ENCODE assay signal across 9 cellular contexts in the genomic region with DNA sequence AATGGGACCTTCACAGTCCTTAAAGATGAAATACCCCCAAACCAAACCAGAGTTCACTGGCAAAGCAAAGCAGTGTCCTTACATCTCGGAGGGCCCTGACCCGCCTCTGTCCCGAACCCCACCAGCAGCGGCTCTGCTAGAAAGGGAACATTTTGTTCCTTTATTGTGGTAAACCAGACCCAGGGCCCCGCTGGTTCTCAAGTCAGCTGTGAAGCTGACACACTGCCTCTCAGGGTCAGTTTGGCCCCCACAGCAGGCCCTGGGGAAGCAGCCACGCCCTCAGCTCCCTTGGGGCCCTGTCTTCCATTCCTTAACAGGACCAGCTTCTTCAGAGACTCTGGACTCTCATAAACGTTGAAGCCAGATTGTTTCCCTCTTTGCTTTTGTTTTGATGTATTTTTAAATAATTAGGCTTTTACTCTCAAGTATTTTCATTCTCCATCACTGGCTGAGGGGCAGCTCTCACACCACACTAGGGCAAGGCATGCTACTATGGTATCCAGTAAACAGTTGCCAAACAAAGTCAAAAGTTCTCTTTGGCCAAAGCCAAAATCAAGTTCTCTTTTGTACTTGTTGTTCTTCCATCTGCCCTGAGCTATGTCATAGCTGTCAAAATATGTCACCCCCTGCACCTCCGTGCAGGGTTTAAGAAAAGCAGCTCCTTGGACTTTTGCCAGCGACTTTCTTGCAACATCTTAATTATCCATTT.
DNase-seq lines count a peak whose midpoint lies in the region; ATAC-seq, FAIRE-seq and TF ChIP-seq lines count a peak whose summit lies in the region.
"Had no signal": no experiment of that assay in that cellular context is flagged by ENCODE, and none has a peak within 500 bp of the region (broad histone marks: within the 10 kb centered on the region; RNA-seq: fewer than 3 reads in every experiment).

No MANE protein-coding gene starts in this region.

- intact Hi-C loops in kidney (cut with DNase I) (no loop called here), gastrocnemius medialis (cut with DNase I; ENCODE audit: low total_unique reads) (no loop called here)
- intact Hi-C loops in activated CD4-positive, alpha-beta T cell treated with anti-CD3 and anti-CD28 coated beads for 36 hours (cut with DNase I, micrococcal nuclease) = no loop called here

- TF ChIP-seq CTCF in kidney (IDR thresholded peaks at IDR 0.05; ENCODE audit: borderline replicate concordance, extremely low read depth, insufficient read depth) (no peak), gastrocnemius medialis (IDR thresholded peaks at IDR 0.05 in 4 of 5, conservative IDR thresholded peaks at IDR 0.05 in 1 of 5) (no peak)

- POLR2A ChIA-PET in activated CD4-positive, alpha-beta T cell treated with anti-CD3 and anti-CD28 coated beads for 36 hours (lab: Charles Lee) = no interaction called here

- peak; percentile 52 for DNase-seq in H7
- DNase-seq in astrocyte of the hippocampus (ENCODE audit: low read depth, low spot score) = peak; percentile 86
- peak; percentile 93 for DNase-seq in kidney
- peak; percentile 75 to 77 for DNase-seq in gastrocnemius medialis
- DNase-seq in effector memory CD4-positive, alpha-beta T cell = no peak
- DNase-seq in GF-D8 (lab: John Stamatoyannopoulos, UW) = no peak
- DNase-seq in activated CD4-positive, alpha-beta T cell treated with anti-CD3 and anti-CD28 coated beads for 36 hours = no peak

- in situ Hi-C loops in gastrocnemius medialis (cut with MboI; ENCODE audit: low sequenced_read_pairs in 4 of 4) = no loop called here

- peak; percentile 83 to 88 for ATAC-seq in gastrocnemius medialis
- no peak for ATAC-seq in activated CD4-positive, alpha-beta T cell treated with anti-CD3 and anti-CD28 coated beads for 36 hours
- no peak for ATAC-seq in GM18861 (IDR thresholded peaks at IDR 0.05; ENCODE audit: unreplicated experiment)
- ATAC-seq: activated T-helper 17 cell treated with anti-CD3 and anti-CD28 coated beads, Interleukin-2, amount 50 U/mL, for 72 hours had no signal

- no peak for FAIRE-seq in kidney (lab: Jason Lieb, UNC)

- no peak overlapping the region for H3K4me3 ChIP-seq in H7 (ENCODE audit: insufficient read depth, low read depth, low read length)
- H3K4me3 ChIP-seq in kidney (ENCODE audit: low read length in 2 of 2) = no peak overlapping the region
- no peak overlapping the region for H3K4me3 ChIP-seq in gastrocnemius medialis
- no peak overlapping the region for H3K4me3 ChIP-seq in effector memory CD4-positive, alpha-beta T cell (ENCODE audit: insufficient read depth, low read depth, low read length, poor library complexity, severe bottlenecking)

- H3K27me3 Mint-ChIP-seq in activated CD4-positive, alpha-beta T cell treated with anti-CD3 and anti-CD28 coated beads for 36 hours = no peaks in the 10 kb centered on the region
- H3K27me3 Mint-ChIP-seq: activated T-helper 17 cell treated with anti-CD3 and anti-CD28 coated beads, Interleukin-2, amount 50 U/mL, for 72 hours had no signal

- H3K27ac ChIP-seq in kidney (ENCODE audit: low read depth in 2 of 2, low read length in 2 of 2) = no peak overlapping the region
- H3K27ac ChIP-seq in gastrocnemius medialis = peak overlapping the region; percentile 47 to 70 (median 61)
- H3K27ac ChIP-seq in effector memory CD4-positive, alpha-beta T cell (ENCODE audit: insufficient read depth, low read length, poor library complexity, severe bottlenecking) = no peak overlapping the region

- peaks cover 3% of the 10 kb centered on the region for H3K4me1 Mint-ChIP-seq in activated CD4-positive, alpha-beta T cell treated with anti-CD3 and anti-CD28 coated beads for 36 hours
- H3K4me1 Mint-ChIP-seq: activated T-helper 17 cell treated with anti-CD3 and anti-CD28 coated beads, Interleukin-2, amount 50 U/mL, for 72 hours had no signal

- no peaks in the 10 kb centered on the region for H3K36me3 Mint-ChIP-seq in activated CD4-positive, alpha-beta T cell treated with anti-CD3 and anti-CD28 coated beads for 36 hours (ENCODE audit: low read depth)

- H3K9me3 Mint-ChIP-seq in activated CD4-positive, alpha-beta T cell treated with anti-CD3 and anti-CD28 coated beads for 36 hours (ENCODE audit: low read depth) = no peaks in the 10 kb centered on the region
- H3K9me3 Mint-ChIP-seq: activated T-helper 17 cell treated with anti-CD3 and anti-CD28 coated beads, Interleukin-2, amount 50 U/mL, for 72 hours had no signal

- H3K27me3 ChIP-seq in H7 (ENCODE audit: control insufficient read depth, insufficient read depth, low read length) (no peaks in the 10 kb centered on the region), gastrocnemius medialis (no peaks in the 10 kb centered on the region)
- no peaks in the 10 kb centered on the region for H3K27me3 ChIP-seq in effector memory CD4-positive, alpha-beta T cell (replicated peaks; ENCODE audit: control insufficient read depth, insufficient read depth, low read length, poor library complexity, severe bottlenecking)

- H3K27ac Mint-ChIP-seq in activated CD4-positive, alpha-beta T cell treated with anti-CD3 and anti-CD28 coated beads for 36 hours = no peak overlapping the region
- H3K27ac Mint-ChIP-seq: activated T-helper 17 cell treated with anti-CD3 and anti-CD28 coated beads, Interleukin-2, amount 50 U/mL, for 72 hours had no signal

- H3K9me3 ChIP-seq in kidney (ENCODE audit: control insufficient read depth in 1 of 2, low read length in 2 of 2) (no peaks in the 10 kb centered on the region), gastrocnemius medialis (no peaks in the 10 kb centered on the region)
- H3K9me3 ChIP-seq in effector memory CD4-positive, alpha-beta T cell (ENCODE audit: control insufficient read depth, low read length) = no peaks in the 10 kb centered on the region

- no peak for TF ChIP-seq POLR2A in gastrocnemius medialis (IDR thresholded peaks at IDR 0.05)

- H3K36me3 ChIP-seq in H7 (replicated peaks; ENCODE audit: control insufficient read depth, insufficient read depth, low read length) (no peaks in the 10 kb centered on the region), kidney (ENCODE audit: control insufficient read depth in 1 of 2, insufficient read depth in 2 of 2, low read length in 2 of 2) (no peaks in the 10 kb centered on the region), gastrocnemius medialis (no peaks in the 10 kb centered on the region)
- no peaks in the 10 kb centered on the region for H3K36me3 ChIP-seq in effector memory CD4-positive, alpha-beta T cell (ENCODE audit: control insufficient read depth, insufficient read depth, low read length)

- H3K4me1 ChIP-seq in kidney (ENCODE audit: control insufficient read depth in 1 of 2, insufficient read depth in 1 of 2, low read depth in 1 of 2, low read length in 2 of 2) (peaks cover 0 to 9% of the 10 kb centered on the region in 2 donors), gastrocnemius medialis (peaks cover 4 to 33% of the 10 kb centered on the region in 2 donors)
- no peaks in the 10 kb centered on the region for H3K4me1 ChIP-seq in effector memory CD4-positive, alpha-beta T cell (ENCODE audit: control insufficient read depth, insufficient read depth, low read length, poor library complexity, severe bottlenecking)

- no peak overlapping the region for H3K4me3 Mint-ChIP-seq in activated CD4-positive, alpha-beta T cell treated with anti-CD3 and anti-CD28 coated beads for 36 hours
- H3K4me3 Mint-ChIP-seq: activated T-helper 17 cell treated with anti-CD3 and anti-CD28 coated beads, Interleukin-2, amount 50 U/mL, for 72 hours had no signal

- CTCF ChIA-PET in activated CD4-positive, alpha-beta T cell treated with anti-CD3 and anti-CD28 coated beads for 36 hours (lab: Charles Lee) = interaction anchor here (0.7 to 1.0 kb wide), 3 partner anchors 8 to 164 kb away, joined by 3 to 4 read pairs (median 3); no protein-coding TSS in a partner anchor

- no peak overlapping the region for H3K9ac ChIP-seq in kidney (ENCODE audit: low read length in 2 of 2)

Comparison
In these comparisons a context has a peak if more than half of its experiments do, and no peak if none do; other contexts are left out.
1. DNase-seq: peak in H7 (single experiment), astrocyte of the hippocampus (single experiment), kidney (single experiment) and gastrocnemius medialis (2 of 2); none in effector memory CD4-positive, alpha-beta T cell (0 of 3), GF-D8 (single experiment) and activated CD4-positive, alpha-beta T cell treated with anti-CD3 and anti-CD28 coated beads for 36 hours (single experiment).
2. H3K27ac ChIP-seq: peak in gastrocnemius medialis (4 of 4); none in kidney (0 of 2) and effector memory CD4-positive, alpha-beta T cell (single experiment).
3. ATAC-seq: peak in gastrocnemius medialis (2 of 2); none in activated CD4-positive, alpha-beta T cell treated with anti-CD3 and anti-CD28 coated beads for 36 hours (single experiment) and GM18861 (single experiment).